Comparison of ENCODE assay signal across 19 cellular contexts in genomic region chr6:13338038-13338437, GRCh38. TPM values are rescaled to one million over a fixed set of nuclear protein-coding genes. Genes with fewer than 3 reads are reported as not detected.
DNase-seq lines count a peak whose midpoint lies in the region; ATAC-seq and TF ChIP-seq lines count a peak whose summit lies in the region.
"Had no signal": no experiment of that assay in that cellular context is flagged by ENCODE, and none has a peak within 500 bp of the region (broad histone marks: within the 10 kb centered on the region; RNA-seq: fewer than 3 reads in every experiment).

No MANE protein-coding gene starts in this region.

- H3K36me3 ChIP-seq in testis (ENCODE audit: low read depth, missing control alignments) = no peaks in the 10 kb centered on the region
- H3K36me3 ChIP-seq: gastrocnemius medialis, uterus, WERI-Rb-1 had no signal

- H3K4me3 ChIP-seq in testis = no peak overlapping the region
- H3K4me3 ChIP-seq: gastrocnemius medialis, uterus had no signal

- DNase-seq in GDM1 (lab: John Stamatoyannopoulos, UW) (peak; percentile 11), MV-4-11 (lab: John Stamatoyannopoulos, UW) (peak; percentile 98), pons (ENCODE audit: low spot score) (peak; percentile 32), amniotic stem cell (lab: John Stamatoyannopoulos, UW) (no peak), NCI-H2081 treated with DMSO at 0.1 percent for 48 hours (lab: John Stamatoyannopoulos, UW) (no peak), testis (no peak), cardiac septum (ENCODE audit: low spot score) (no peak)
- DNase-seq in activated naive CD8-positive, alpha-beta T cell treated with anti-CD3 and anti-CD28 coated beads, Interleukin-2, amount 50 U/mL, for 24 hours = no peak
- DNase-seq: activated effector memory CD4-positive, alpha-beta T cell treated with anti-CD3 and anti-CD28 coated beads, Interleukin-2, amount 50 U/mL, for 16 hours; gastrocnemius medialis; IMR-90; NCI-H1105; NCI-H2171; NCI-H748 treated with DMSO at 0.1 percent for 48 hours; RPMI8226; stimulated activated CD4-positive, alpha-beta T cell treated with anti-CD3 and anti-CD28 coated beads, Interleukin-2, amount 100 ng/mL, for 24 hours; uterus; WERI-Rb-1 had no signal

- no peaks in the 10 kb centered on the region for H3K36me3 Mint-ChIP-seq in activated naive CD8-positive, alpha-beta T cell treated with anti-CD3 and anti-CD28 coated beads, Interleukin-2, amount 50 U/mL, for 24 hours (ENCODE audit: low read depth)

- no peaks in the 10 kb centered on the region for H3K27me3 Mint-ChIP-seq in activated naive CD8-positive, alpha-beta T cell treated with anti-CD3 and anti-CD28 coated beads, Interleukin-2, amount 50 U/mL, for 24 hours

- intact Hi-C loops in testis (cut with DNase I; ENCODE audit: low total_unique reads) (loop anchor here (10.0 kb wide), 1 partner anchor 207 kb away; no protein-coding TSS in a partner anchor), cardiac septum (cut with DNase I) (loop anchor here (5.0 kb wide), 1 partner anchor 149 kb away; the partner anchor contains the start of gene GFOD1)

- peak overlapping the region; percentile 29 for H3K27ac Mint-ChIP-seq in activated naive CD8-positive, alpha-beta T cell treated with anti-CD3 and anti-CD28 coated beads, Interleukin-2, amount 50 U/mL, for 24 hours

- H3K4me3 Mint-ChIP-seq in activated naive CD8-positive, alpha-beta T cell treated with anti-CD3 and anti-CD28 coated beads, Interleukin-2, amount 50 U/mL, for 24 hours = no peak overlapping the region

- no peaks in the 10 kb centered on the region for H3K27me3 ChIP-seq in testis
- H3K27me3 ChIP-seq: gastrocnemius medialis, uterus had no signal

- peaks cover 12% of the 10 kb centered on the region for H3K9me3 Mint-ChIP-seq in activated naive CD8-positive, alpha-beta T cell treated with anti-CD3 and anti-CD28 coated beads, Interleukin-2, amount 50 U/mL, for 24 hours

- TF ChIP-seq POLR2A in testis (IDR thresholded peaks at IDR 0.05) = no peak

- ATAC-seq in activated naive CD8-positive, alpha-beta T cell treated with anti-CD3 and anti-CD28 coated beads, Interleukin-2, amount 50 U/mL, for 24 hours = no peak
- ATAC-seq: gastrocnemius medialis, sciatic nerve had no signal

- WGBS in testis, 2 donors = 88% methylated on average over 5 of the region's 5 CpGs

- H3K4me1 Mint-ChIP-seq in activated naive CD8-positive, alpha-beta T cell treated with anti-CD3 and anti-CD28 coated beads, Interleukin-2, amount 50 U/mL, for 24 hours = peaks cover 27% of the 10 kb centered on the region

- H3K4me1 ChIP-seq in testis = no peaks in the 10 kb centered on the region
- H3K4me1 ChIP-seq: gastrocnemius medialis, uterus had no signal

- no peak overlapping the region for H3K27ac ChIP-seq in testis
- H3K27ac ChIP-seq: gastrocnemius medialis, uterus, WERI-Rb-1 had no signal

- H3K9me3 ChIP-seq in testis = no peaks in the 10 kb centered on the region
- H3K9me3 ChIP-seq: gastrocnemius medialis, uterus had no signal

- no peak for TF ChIP-seq CTCF in testis (IDR thresholded peaks at IDR 0.05)

RNA-seq across cellular contexts. Expression of gene TBC1D7, which starts 9.7 kb away (rescaled TPM):
- total RNA-seq in testis = 10 to 100 TPM; 24.2 to 28.0 TPM
- 48.0 TPM for polyA plus RNA-seq in testis (ENCODE audit: insufficient read depth, low read depth, low replicate concordance)
- 30.5 TPM for total RNA-seq in cardiac septum

Comparison
In these comparisons a context has a peak if more than half of its experiments do, and no peak if none do; other contexts are left out.
1. DNase-seq: peak in GDM1 (single experiment), MV-4-11 (single experiment) and pons (single experiment); none in activated naive CD8-positive, alpha-beta T cell treated with anti-CD3 and anti-CD28 coated beads, Interleukin-2, amount 50 U/mL, for 24 hours (single experiment), amniotic stem cell (single experiment), NCI-H2081 treated with DMSO at 0.1 percent for 48 hours (single experiment), testis (single experiment) and cardiac septum (single experiment).